ENCODE assay signal across 8 cellular contexts in genomic region chr19:55467236-55468053, GRCh38. TPM values are rescaled to one million over a fixed set of nuclear protein-coding genes. Genes with fewer than 3 reads are reported as not detected.
DNase-seq lines count a peak whose midpoint lies in the region; ATAC-seq and TF ChIP-seq lines count a peak whose summit lies in the region.

No MANE protein-coding gene starts in this region.

- H3K18ac ChIP-seq in mesenchymal stem cell (ENCODE audit: low read depth in 1 of 2, low read length in 2 of 2) = no peak overlapping the region

- ATAC-seq in GM19463 (IDR thresholded peaks at IDR 0.05; ENCODE audit: unreplicated experiment) = no peak

- no peak overlapping the region for H2BK15ac ChIP-seq in mesenchymal stem cell (ENCODE audit: low read depth, poor library complexity, severe bottlenecking)

- H3K4me3 ChIP-seq in choroid plexus epithelial cell (ENCODE audit: low read depth, low read length) (no peak overlapping the region), mesenchymal stem cell (ENCODE audit: insufficient read depth in 1 of 2, low read depth in 1 of 2, low read length in 2 of 2) (no peak overlapping the region)

- H3K36me3 ChIP-seq in mesenchymal stem cell (ENCODE audit: control insufficient read depth in 1 of 2, insufficient read depth in 2 of 2, low read depth in 1 of 2, low read length in 2 of 2) = no peaks in the 10 kb centered on the region

- H4K91ac ChIP-seq in mesenchymal stem cell (ENCODE audit: low read length) = no peak overlapping the region

- H3K4me1 ChIP-seq in mesenchymal stem cell (ENCODE audit: control insufficient read depth, insufficient read depth, low read depth, low read length) = peaks cover 11% of the 10 kb centered on the region

- H3K14ac ChIP-seq in mesenchymal stem cell (ENCODE audit: low read length in 2 of 2) = no peak overlapping the region

- in situ Hi-C loops in GM13976 (cut with MboI; ENCODE audit: low sequenced_read_pairs, unreplicated experiment) = no loop called here

- DNase-seq in GM13976 (ENCODE audit: low spot score) (peak; percentile 89), HuH-7 (ENCODE audit: low spot score) (peak; percentile 76), choroid plexus epithelial cell (ENCODE audit: low read depth) (peak; percentile 82), mesenchymal stem cell (peak; percentile 49), NCI-H774 (lab: John Stamatoyannopoulos, UW) (no peak)
- DNase-seq in activated CD4-positive, CD25-positive, alpha-beta regulatory T cell treated with anti-CD3 and anti-CD28 coated beads, Interleukin-2, amount 50 U/mL, for 72 hours = peak; percentile 82
- DNase-seq in stimulated activated CD8-positive, alpha-beta memory T cell treated with anti-CD3 and anti-CD28 coated beads, Interleukin-4, amount 100 ng/mL, for 4 hours (ENCODE audit: low read depth in 2 of 2, low spot score in 1 of 2) = peak; percentile 19 to 40

- peak overlapping the region in 1 of 2 experiments; percentile 32 for H2BK12ac ChIP-seq in mesenchymal stem cell (ENCODE audit: low read length in 2 of 2)

- H2BK120ac ChIP-seq in mesenchymal stem cell (ENCODE audit: low read depth, low read length) = no peak overlapping the region

- no peak overlapping the region for H3K23ac ChIP-seq in mesenchymal stem cell (ENCODE audit: low read length in 2 of 2)

- TF ChIP-seq CTCF in GM13976 (IDR thresholded peaks at IDR 0.05; ENCODE audit: borderline replicate concordance, control extremely low read depth, extremely low read depth, insufficient read depth, missing control alignments) (peak; percentile 96), choroid plexus epithelial cell (conservative IDR thresholded peaks at IDR 0.05; ENCODE audit: low read depth, low read length) (peak; percentile 67)

- peak overlapping the region; percentile 15 for H2AK5ac ChIP-seq in mesenchymal stem cell (ENCODE audit: low read length, severe bottlenecking)

- 41% methylated on average over 25 of the region's 29 CpGs for WGBS in mesenchymal stem cell

- H4K8ac ChIP-seq in mesenchymal stem cell (ENCODE audit: low read length) = peak overlapping the region; percentile 65

- H3K9ac ChIP-seq in mesenchymal stem cell (ENCODE audit: low read length) = peak overlapping the region; percentile 9

- H3K27me3 ChIP-seq in mesenchymal stem cell (ENCODE audit: control insufficient read depth in 1 of 2, insufficient read depth in 1 of 2, low read length in 2 of 2) = no peaks in the 10 kb centered on the region

- H3K9me3 ChIP-seq in mesenchymal stem cell (ENCODE audit: control insufficient read depth, low read length) = no peaks in the 10 kb centered on the region

- no peak overlapping the region for H3K4ac ChIP-seq in mesenchymal stem cell (ENCODE audit: low read depth in 1 of 2, low read length in 2 of 2)

- H3K79me1 ChIP-seq in mesenchymal stem cell (replicated peaks; ENCODE audit: low read length, poor library complexity, severe bottlenecking) = no peaks in the 10 kb centered on the region

- no peak overlapping the region for H3K27ac ChIP-seq in mesenchymal stem cell (ENCODE audit: low read length, poor library complexity, severe bottlenecking)

- H2AFZ ChIP-seq in mesenchymal stem cell (ENCODE audit: low read depth, low read length) = no peak overlapping the region

- no peak overlapping the region for H2BK5ac ChIP-seq in mesenchymal stem cell (ENCODE audit: low read depth, low read length, poor library complexity, severe bottlenecking)

- peak overlapping the region; percentile 28 for H3K4me2 ChIP-seq in mesenchymal stem cell (ENCODE audit: low read length, poor library complexity, severe bottlenecking)

RNA-seq across cellular contexts. Expression of gene C19orf85, which starts 2.9 kb away (rescaled TPM):
- not detected for polyA plus RNA-seq in mesenchymal stem cell (2013, experiment 1 of 2)
- polyA plus RNA-seq in mesenchymal stem cell (2013, experiment 2 of 2) = not detected

RNA-seq across cellular contexts. Expression of gene ISOC2, which starts 6.0 kb away (rescaled TPM):
- 54.6 TPM for polyA plus RNA-seq in mesenchymal stem cell (2013, experiment 1 of 2)
- polyA plus RNA-seq in mesenchymal stem cell (2013, experiment 2 of 2) = 52.1 TPM

RNA-seq across cellular contexts. Expression of gene ZNF628, which starts 9.0 kb away (rescaled TPM):
- polyA plus RNA-seq in mesenchymal stem cell (2013, experiment 1 of 2) = 7.0 TPM
- 6.6 TPM for polyA plus RNA-seq in mesenchymal stem cell (2013, experiment 2 of 2)

RNA-seq across cellular contexts. Expression of gene NAT14, which starts 17.5 kb away (rescaled TPM):
- polyA plus RNA-seq in mesenchymal stem cell (2013, experiment 1 of 2) = 106 TPM
- 108 TPM for polyA plus RNA-seq in mesenchymal stem cell (2013, experiment 2 of 2)

RNA-seq across cellular contexts. Expression of gene SSC5D, which starts 20.8 kb away (rescaled TPM):
- polyA plus RNA-seq in mesenchymal stem cell (2013, experiment 1 of 2) = 29.2 TPM
- polyA plus RNA-seq in mesenchymal stem cell (2013, experiment 2 of 2) = 27.1 TPM
